ENCODE assay signal across 12 cellular contexts in genomic region chr20:44649976-44650375, GRCh38. TPM values are rescaled to one million over a fixed set of nuclear protein-coding genes. Genes with fewer than 3 reads are reported as not detected.
DNase-seq lines count a peak whose midpoint lies in the region; ATAC-seq and TF ChIP-seq lines count a peak whose summit lies in the region.
"Had no signal": no experiment of that assay in that cellular context is flagged by ENCODE, and none has a peak within 500 bp of the region (broad histone marks: within the 10 kb centered on the region; RNA-seq: fewer than 3 reads in every experiment).

No MANE protein-coding gene starts in this region.

- peaks cover 69% of the 10 kb centered on the region for H3K4me1 ChIP-seq in CD8-positive, alpha-beta memory T cell (ENCODE audit: insufficient read depth, low read length)
- peaks cover 22% of the 10 kb centered on the region for H3K4me1 ChIP-seq in GM23338 (ENCODE audit: insufficient read depth)

- no peak overlapping the region for H2AFZ ChIP-seq in GM23338

- no peaks in the 10 kb centered on the region for H3K36me3 ChIP-seq in CD8-positive, alpha-beta memory T cell (ENCODE audit: insufficient read depth, low read length)
- no peaks in the 10 kb centered on the region for H3K36me3 ChIP-seq in GM23338 (ENCODE audit: insufficient read depth)
- H3K36me3 ChIP-seq: esophagus squamous epithelium, Peyer's patch, thoracic aorta had no signal

- POLR2A ChIA-PET in CD8-positive, alpha-beta memory T cell (lab: Charles Lee): interaction anchor here (0.7 kb wide), 1 partner anchor 89 kb away, joined by 15 read pairs; no protein-coding TSS in a partner anchor

- no peaks in the 10 kb centered on the region for H3K9me2 ChIP-seq in GM23338 (ENCODE audit: insufficient read depth)

- in situ Hi-C loops in G401 (cut with HindIII; ENCODE audit: low sequenced_read_pairs): no loop called here

- H3K4me1 Mint-ChIP-seq in CD8-positive, alpha-beta memory T cell: peaks cover 60 to 74% (median 73%) of the 10 kb centered on the region in 3 donors
- H3K4me1 Mint-ChIP-seq in GM23338 (peaks cover 39% of the 10 kb centered on the region), nephron (peaks cover 22% of the 10 kb centered on the region)
- peaks cover 67% of the 10 kb centered on the region for H3K4me1 Mint-ChIP-seq in activated naive CD8-positive, alpha-beta T cell (ENCODE audit: low read depth)

- no peak for TF ChIP-seq CTCF in GM23338 (conservative IDR thresholded peaks at IDR 0.05; ENCODE audit: low read depth in 2 of 2)
- TF ChIP-seq CTCF in nephron (IDR thresholded peaks at IDR 0.05; ENCODE audit: unreplicated experiment in 3 of 3): no peak

- H3K27ac Mint-ChIP-seq in CD8-positive, alpha-beta memory T cell: peak overlapping the region; percentile 79 to 98 (median 92)
- H3K27ac Mint-ChIP-seq in GM23338 (no peak overlapping the region), nephron (no peak overlapping the region)
- peak overlapping the region; percentile 87 for H3K27ac Mint-ChIP-seq in activated naive CD8-positive, alpha-beta T cell

- H3F3A ChIP-seq in GM23338 (replicated peaks; ENCODE audit: low read depth): peaks cover 6% of the 10 kb centered on the region; the same call in 1 of the 2 replicates

- H3K4me3 Mint-ChIP-seq in CD8-positive, alpha-beta memory T cell: peak overlapping the region; percentile 83 to 95 (median 89)
- H3K4me3 Mint-ChIP-seq in GM23338 (peak overlapping the region; percentile 65; the same call in 2 of the 3 replicates), nephron (peak overlapping the region; percentile 49 to 72 (median 69))
- peak overlapping the region; percentile 89 for H3K4me3 Mint-ChIP-seq in activated naive CD8-positive, alpha-beta T cell

- CTCF ChIA-PET in CD8-positive, alpha-beta memory T cell (lab: Charles Lee): interaction anchor here (1.1 to 13.3 kb wide), 6 partner anchors 7 to 34 kb away, joined by 3 to 130 read pairs (median 6); no protein-coding TSS in a partner anchor

- H3K27me3 ChIP-seq in CD8-positive, alpha-beta memory T cell (ENCODE audit: insufficient read depth, low read length, poor library complexity, severe bottlenecking): no peaks in the 10 kb centered on the region
- peaks cover 32% of the 10 kb centered on the region for H3K27me3 ChIP-seq in GM23338 (ENCODE audit: insufficient read depth)
- H3K27me3 ChIP-seq: esophagus squamous epithelium, Peyer's patch had no signal

- no peaks in the 10 kb centered on the region for H3K9me3 ChIP-seq in CD8-positive, alpha-beta memory T cell (ENCODE audit: low read length)
- H3K9me3 ChIP-seq: esophagus squamous epithelium, Peyer's patch, thoracic aorta had no signal

- no peaks in the 10 kb centered on the region; the same call in 1 of the 2 replicates for H4K20me1 ChIP-seq in GM23338 (replicated peaks; ENCODE audit: insufficient read depth)

- H3K4me3 ChIP-seq in CD8-positive, alpha-beta memory T cell (ENCODE audit: low read length): peak overlapping the region; percentile 85
- no peak overlapping the region for H3K4me3 ChIP-seq in GM23338

- no peaks in the 10 kb centered on the region for H3K79me2 ChIP-seq in GM23338 (replicated peaks; ENCODE audit: insufficient read depth)

- H3K27ac ChIP-seq in CD8-positive, alpha-beta memory T cell (ENCODE audit: low read depth, low read length): no peak overlapping the region
- H3K27ac ChIP-seq in GM23338 (ENCODE audit: low read depth): no peak overlapping the region
- H3K27ac ChIP-seq: thoracic aorta had no signal

- ATAC-seq in GM23338 (no peak), GM21737 (IDR thresholded peaks at IDR 0.05; ENCODE audit: unreplicated experiment) (no peak)

- no peak for DNase-seq in CD8-positive, alpha-beta memory T cell
- no peak for DNase-seq in GM23338 (ENCODE audit: low spot score)
- DNase-seq in GDM1 (lab: John Stamatoyannopoulos, UW): no peak
- no peak for DNase-seq in NCI-H446 treated with DMSO at 0.1 percent for 48 hours (lab: John Stamatoyannopoulos, UW)
- no peak for DNase-seq in G401 (ENCODE audit: low spot score)
- DNase-seq: esophagus squamous epithelium, NCI-H2029 treated with DMSO at 0.1 percent for 48 hours, Peyer's patch had no signal

- H3K36me3 Mint-ChIP-seq in CD8-positive, alpha-beta memory T cell: peaks cover 0 to 8% (median 0%) of the 10 kb centered on the region in 3 donors
- H3K36me3 Mint-ChIP-seq in GM23338 (ENCODE audit: low read depth): peaks cover 20% of the 10 kb centered on the region
- H3K36me3 Mint-ChIP-seq in activated naive CD8-positive, alpha-beta T cell: no peaks in the 10 kb centered on the region
- no peaks in the 10 kb centered on the region for H3K36me3 Mint-ChIP-seq in nephron (ENCODE audit: low read depth)

- H3K9me3 Mint-ChIP-seq in CD8-positive, alpha-beta memory T cell: no peaks in the 10 kb centered on the region
- peaks cover 19% of the 10 kb centered on the region for H3K9me3 Mint-ChIP-seq in GM23338
- no peaks in the 10 kb centered on the region for H3K9me3 Mint-ChIP-seq in activated naive CD8-positive, alpha-beta T cell (ENCODE audit: low read depth)
- peaks cover 5% of the 10 kb centered on the region for H3K9me3 Mint-ChIP-seq in nephron

- no peaks in the 10 kb centered on the region for H3K27me3 Mint-ChIP-seq in CD8-positive, alpha-beta memory T cell
- H3K27me3 Mint-ChIP-seq in GM23338 (ENCODE audit: insufficient read depth, low read depth, poor library complexity) (peaks cover 37% of the 10 kb centered on the region), nephron (ENCODE audit: low read depth) (peaks cover 24% of the 10 kb centered on the region)
- H3K27me3 Mint-ChIP-seq in activated naive CD8-positive, alpha-beta T cell: no peaks in the 10 kb centered on the region

- H3K4me2 ChIP-seq in GM23338: no peak overlapping the region; the same call in 1 of the 2 replicates

TF ChIP-seq in GM23338, 12 proteins besides CTCF, POLR2A, EP300 and RAD21:
- TF ChIP-seq POLR2AphosphoS5 (IDR thresholded peaks at IDR 0.05; ENCODE audit: low read depth): no peak
- TF ChIP-seq JUNB (IDR thresholded peaks at IDR 0.05; ENCODE audit: unreplicated experiment): no peak
- no peak for TF ChIP-seq ZNF114 (CRISPR knock-in tag; IDR thresholded peaks at IDR 0.05)
- TF ChIP-seq EZH2 (IDR thresholded peaks at IDR 0.05; ENCODE audit: low read depth, unreplicated experiment): no peak
- TF ChIP-seq EZH2phosphoT487 (IDR thresholded peaks at IDR 0.05; ENCODE audit: unreplicated experiment): no peak
- TF ChIP-seq, protein P1, sequence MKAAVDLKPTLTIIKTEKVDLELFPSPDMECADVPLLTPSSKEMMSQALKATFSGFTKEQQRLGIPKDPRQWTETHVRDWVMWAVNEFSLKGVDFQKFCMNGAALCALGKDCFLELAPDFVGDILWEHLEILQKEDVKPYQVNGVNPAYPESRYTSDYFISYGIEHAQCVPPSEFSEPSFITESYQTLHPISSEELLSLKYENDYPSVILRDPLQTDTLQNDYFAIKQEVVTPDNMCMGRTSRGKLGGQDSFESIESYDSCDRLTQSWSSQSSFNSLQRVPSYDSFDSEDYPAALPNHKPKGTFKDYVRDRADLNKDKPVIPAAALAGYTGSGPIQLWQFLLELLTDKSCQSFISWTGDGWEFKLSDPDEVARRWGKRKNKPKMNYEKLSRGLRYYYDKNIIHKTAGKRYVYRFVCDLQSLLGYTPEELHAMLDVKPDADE (IDR thresholded peaks at IDR 0.05): no peak
- TF ChIP-seq, protein P2, sequence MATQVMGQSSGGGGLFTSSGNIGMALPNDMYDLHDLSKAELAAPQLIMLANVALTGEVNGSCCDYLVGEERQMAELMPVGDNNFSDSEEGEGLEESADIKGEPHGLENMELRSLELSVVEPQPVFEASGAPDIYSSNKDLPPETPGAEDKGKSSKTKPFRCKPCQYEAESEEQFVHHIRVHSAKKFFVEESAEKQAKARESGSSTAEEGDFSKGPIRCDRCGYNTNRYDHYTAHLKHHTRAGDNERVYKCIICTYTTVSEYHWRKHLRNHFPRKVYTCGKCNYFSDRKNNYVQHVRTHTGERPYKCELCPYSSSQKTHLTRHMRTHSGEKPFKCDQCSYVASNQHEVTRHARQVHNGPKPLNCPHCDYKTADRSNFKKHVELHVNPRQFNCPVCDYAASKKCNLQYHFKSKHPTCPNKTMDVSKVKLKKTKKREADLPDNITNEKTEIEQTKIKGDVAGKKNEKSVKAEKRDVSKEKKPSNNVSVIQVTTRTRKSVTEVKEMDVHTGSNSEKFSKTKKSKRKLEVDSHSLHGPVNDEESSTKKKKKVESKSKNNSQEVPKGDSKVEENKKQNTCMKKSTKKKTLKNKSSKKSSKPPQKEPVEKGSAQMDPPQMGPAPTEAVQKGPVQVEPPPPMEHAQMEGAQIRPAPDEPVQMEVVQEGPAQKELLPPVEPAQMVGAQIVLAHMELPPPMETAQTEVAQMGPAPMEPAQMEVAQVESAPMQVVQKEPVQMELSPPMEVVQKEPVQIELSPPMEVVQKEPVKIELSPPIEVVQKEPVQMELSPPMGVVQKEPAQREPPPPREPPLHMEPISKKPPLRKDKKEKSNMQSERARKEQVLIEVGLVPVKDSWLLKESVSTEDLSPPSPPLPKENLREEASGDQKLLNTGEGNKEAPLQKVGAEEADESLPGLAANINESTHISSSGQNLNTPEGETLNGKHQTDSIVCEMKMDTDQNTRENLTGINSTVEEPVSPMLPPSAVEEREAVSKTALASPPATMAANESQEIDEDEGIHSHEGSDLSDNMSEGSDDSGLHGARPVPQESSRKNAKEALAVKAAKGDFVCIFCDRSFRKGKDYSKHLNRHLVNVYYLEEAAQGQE (IDR thresholded peaks at IDR 0.05; ENCODE audit: unreplicated experiment): no peak
- no peak for TF ChIP-seq STAT1 (IDR thresholded peaks at IDR 0.05; ENCODE audit: unreplicated experiment)
- no peak for TF ChIP-seq CREB1 (CRISPR knock-in tag; IDR thresholded peaks at IDR 0.05; ENCODE audit: low read depth)
- no peak for TF ChIP-seq NANOG (IDR thresholded peaks at IDR 0.05; ENCODE audit: borderline replicate concordance)

RNA-seq across cellular contexts. Expression of gene ADA, which starts 1.5 kb away (rescaled TPM):
- 10 to 100 TPM; 21.1 to 21.3 TPM for total RNA-seq in CD8-positive, alpha-beta memory T cell
- polyA plus RNA-seq in CD8-positive, alpha-beta memory T cell: 56.4 TPM
- total RNA-seq in GM23338 (2014; rRNA removed; shearing (Covaris generic)): 12.7 and 16.2 TPM in 2 replicates
- 14.6 and 15.8 TPM in 2 replicates for polyA plus RNA-seq in GM23338 (2016; fragmentation: Nextera tagmentation; extraction: Ambion mirVana)
- total RNA-seq in G401 (2014; rRNA removed; shearing (Covaris generic)): 30.6 and 47.6 TPM in 2 replicates

Comparison
In these comparisons a context has a peak if more than half of its experiments do, and no peak if none do; other contexts are left out.
1. H3K27ac Mint-ChIP-seq: peak in CD8-positive, alpha-beta memory T cell (8 of 8) and activated naive CD8-positive, alpha-beta T cell (single experiment); none in GM23338 (single experiment) and nephron (0 of 3).
2. Peak in every context shown above with its lines, with median percentiles within 50 percentile points of each other: H3K4me3 Mint-ChIP-seq.